9 cellular contexts compared by ENCODE assay signal in the genomic region with DNA sequence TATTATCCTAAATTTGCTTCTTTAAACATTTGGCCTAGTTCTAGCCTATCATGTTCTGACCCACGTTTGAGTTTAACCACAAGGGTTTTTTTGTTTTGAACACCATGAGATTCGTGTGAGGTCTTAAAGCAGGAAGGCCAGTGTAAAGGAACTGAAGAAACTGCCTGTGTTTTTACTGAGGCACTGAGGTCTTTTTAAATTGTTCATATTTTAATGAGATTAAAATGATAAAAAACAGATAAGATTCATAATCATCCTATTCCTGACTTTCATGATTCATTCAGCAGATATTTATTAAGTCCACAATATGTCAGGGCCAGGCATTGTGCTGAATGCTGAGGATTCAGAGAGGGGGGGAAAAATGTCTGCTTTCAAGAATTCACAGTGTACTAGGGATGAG. TPM values are rescaled to one million over a fixed set of nuclear protein-coding genes. Genes with fewer than 3 reads are reported as not detected.
DNase-seq lines count a peak whose midpoint lies in the region; ATAC-seq and TF ChIP-seq lines count a peak whose summit lies in the region.
"Had no signal": no experiment of that assay in that cellular context is flagged by ENCODE, and none has a peak within 500 bp of the region (broad histone marks: within the 10 kb centered on the region; RNA-seq: fewer than 3 reads in every experiment).

No MANE protein-coding gene starts in this region.

- no peak overlapping the region for H3K27ac Mint-ChIP-seq in neural progenitor cell

- ATAC-seq in GM18520 (IDR thresholded peaks at IDR 0.05; ENCODE audit: unreplicated experiment) (peak; percentile 31), HG03025 (IDR thresholded peaks at IDR 0.05; ENCODE audit: low FRiP score, unreplicated experiment) (no peak)

- H4K20me1 ChIP-seq in KMS-11 (ENCODE audit: insufficient read depth) (0 out of 2 replicates have a peak, but pooled peaks cover 4% of the 10 kb centered on the region), neural progenitor cell (ENCODE audit: low read depth) (peaks cover 35% of the 10 kb centered on the region)

- peaks cover 74% of the 10 kb centered on the region for H3K79me2 ChIP-seq in KMS-11 (ENCODE audit: insufficient read depth, low read depth)
- H3K79me2 ChIP-seq in neural progenitor cell (ENCODE audit: low read depth), result peaks cover 69% of the 10 kb centered on the region

- H2AFZ ChIP-seq in KMS-11 (ENCODE audit: low read depth), result no peak overlapping the region
- H2AFZ ChIP-seq in neural progenitor cell (replicated peaks), result no peak overlapping the region

- no peaks in the 10 kb centered on the region for H3K9me3 Mint-ChIP-seq in neural progenitor cell

- H3K9me3 ChIP-seq in neural progenitor cell (ENCODE audit: low read depth), result no peaks in the 10 kb centered on the region

- H3K4me1 ChIP-seq in KMS-11 (ENCODE audit: low read depth, poor library complexity, severe bottlenecking) (peaks cover 46% of the 10 kb centered on the region), neural progenitor cell (no peaks in the 10 kb centered on the region)

- H3K4me2 ChIP-seq in KMS-11, result peak overlapping the region; percentile 73
- H3K4me2 ChIP-seq in neural progenitor cell, result no peak overlapping the region

- in situ Hi-C loops in astrocyte of the spinal cord (cut with HindIII; ENCODE audit: low sequenced_read_pairs), result no loop called here

- peaks cover 4% of the 10 kb centered on the region for H3F3A ChIP-seq in neural progenitor cell (ENCODE audit: low read depth)

- H3K27ac ChIP-seq in KMS-11 (peak overlapping the region; percentile 80), neural progenitor cell (no peak overlapping the region)

- H3K4me3 ChIP-seq in KMS-11 (IDR thresholded peaks at IDR 0.05; ENCODE audit: insufficient read depth, low read depth, low read length) (no peak overlapping the region), astrocyte of the spinal cord (ENCODE audit: low read depth, low read length) (no peak overlapping the region), neural progenitor cell (no peak overlapping the region)

- TF ChIP-seq CTCF in KMS-11 (conservative IDR thresholded peaks at IDR 0.05; ENCODE audit: low read depth, low read length), result no peak
- no peak for TF ChIP-seq CTCF in astrocyte of the spinal cord (IDR thresholded peaks at IDR 0.05; ENCODE audit: low read depth, low read length)
- TF ChIP-seq CTCF in neural progenitor cell (IDR thresholded peaks at IDR 0.05), result no peak

- peaks cover 7% of the 10 kb centered on the region for H3K27me3 Mint-ChIP-seq in neural progenitor cell (ENCODE audit: insufficient read depth, low read depth)

- H3K27me3 ChIP-seq in KMS-11 (ENCODE audit: insufficient read depth, low read depth) (no peaks in the 10 kb centered on the region), neural progenitor cell (peaks cover 7% of the 10 kb centered on the region)

- H3K4me1 Mint-ChIP-seq in neural progenitor cell, result peaks cover 9% of the 10 kb centered on the region

- DNase-seq in astrocyte of the spinal cord (ENCODE audit: low read depth, low spot score) (peak; percentile 30), neural progenitor cell (ENCODE audit: low spot score) (no peak), NCI-H446 (lab: John Stamatoyannopoulos, UW) (no peak), GDM1 (lab: John Stamatoyannopoulos, UW) (no peak), NCI-H1694 treated with DMSO at 0.1 percent for 48 hours (lab: John Stamatoyannopoulos, UW) (no peak)
- DNase-seq: T-helper 9 cell had no signal

- H3K36me3 ChIP-seq in KMS-11 (ENCODE audit: insufficient read depth) (no peaks in the 10 kb centered on the region), neural progenitor cell (no peaks in the 10 kb centered on the region)

- peak overlapping the region; percentile 39; the same call in 1 of the 2 replicates for H3K9ac ChIP-seq in KMS-11
- H3K9ac ChIP-seq in neural progenitor cell, result no peak overlapping the region

- no peaks in the 10 kb centered on the region for H3K36me3 Mint-ChIP-seq in neural progenitor cell

- peak overlapping the region; percentile 67 for H3K4me3 Mint-ChIP-seq in neural progenitor cell

RNA-seq across cellular contexts. Expression of gene RPS6KA3, which starts 3.2 kb away (rescaled TPM):
- total RNA-seq in neural progenitor cell (ENCODE audit: low replicate concordance), result 20.9 and 32.2 TPM in 2 replicates
